18 cellular contexts compared by ENCODE assay signal in the genomic region with DNA sequence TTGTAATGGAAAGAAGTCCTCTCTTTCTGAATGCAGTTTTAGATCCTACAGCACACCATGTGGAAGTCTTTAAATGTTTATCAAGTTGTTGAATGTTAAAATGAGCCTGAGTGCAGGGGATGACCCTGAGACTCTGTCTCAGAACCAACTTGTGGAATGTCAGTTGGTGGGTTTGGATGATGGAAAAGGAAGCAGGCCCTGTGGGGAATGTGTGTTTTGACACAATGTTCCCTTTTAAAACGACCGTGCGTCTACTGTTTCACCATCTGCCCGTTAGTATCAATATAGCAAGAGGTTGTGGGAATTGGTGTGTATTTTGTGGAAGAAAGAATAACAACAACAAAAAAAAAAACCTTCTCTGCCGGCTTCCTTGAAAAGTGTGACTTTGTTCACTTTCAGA. TPM values are rescaled to one million over a fixed set of nuclear protein-coding genes. Genes with fewer than 3 reads are reported as not detected.
DNase-seq lines count a peak whose midpoint lies in the region; FAIRE-seq and TF ChIP-seq lines count a peak whose summit lies in the region.
"Had no signal": no experiment of that assay in that cellular context is flagged by ENCODE, and none has a peak within 500 bp of the region (broad histone marks: within the 10 kb centered on the region; RNA-seq: fewer than 3 reads in every experiment).

No MANE protein-coding gene starts in this region.

- DNase-seq in RPMI7951 (ENCODE audit: low read depth), result peak; percentile 9
- DNase-seq in chondrocyte (ENCODE audit: low spot score), result no peak
- DNase-seq in neural progenitor cell (ENCODE audit: low spot score), result no peak
- DNase-seq in type B pancreatic cell (ENCODE audit: extremely low spot score, unreplicated experiment), result no peak
- no peak for DNase-seq in D721Med (ENCODE audit: insufficient read length, low spot score)
- DNase-seq in cerebellar nuclear complex (lab: John Stamatoyannopoulos, UW), result no peak
- DNase-seq in glomerular visceral epithelial cell (ENCODE audit: extremely low spot score), result no peak
- DNase-seq: BE2C; CD4-positive, alpha-beta memory T cell; DMS153; DMS79 treated with DMSO at 0.1 percent for 48 hours; EL had no signal

- no peaks in the 10 kb centered on the region for H3K27me3 ChIP-seq in neural progenitor cell
- H3K27me3 ChIP-seq: BE2C had no signal

- TF ChIP-seq CTCF in chondrocyte (IDR thresholded peaks at IDR 0.05) (no peak), neural progenitor cell (IDR thresholded peaks at IDR 0.05) (no peak), type B pancreatic cell (conservative IDR thresholded peaks at IDR 0.05) (no peak), D721Med (IDR thresholded peaks at IDR 0.05; ENCODE audit: insufficient read depth, missing control alignments) (no peak)

- H3K4me3 Mint-ChIP-seq in chondrocyte (ENCODE audit: unreplicated experiment) (peak overlapping the region; percentile 3), neural progenitor cell (no peak overlapping the region), type B pancreatic cell (peak overlapping the region; percentile 32)
- H3K4me3 Mint-ChIP-seq: CD4-positive, alpha-beta memory T cell had no signal

- H4K20me1 ChIP-seq in neural progenitor cell (ENCODE audit: low read depth), result no peaks in the 10 kb centered on the region

- FAIRE-seq in D721Med (lab: Jason Lieb, UNC), result no peak
- FAIRE-seq: A549, G401.6, GM12891, H1 had no signal

- no peaks in the 10 kb centered on the region for H3K27me3 Mint-ChIP-seq in chondrocyte (ENCODE audit: low read depth)
- H3K27me3 Mint-ChIP-seq in neural progenitor cell (ENCODE audit: insufficient read depth, low read depth), result no peaks in the 10 kb centered on the region
- H3K27me3 Mint-ChIP-seq in type B pancreatic cell, result peaks cover 11% of the 10 kb centered on the region
- H3K27me3 Mint-ChIP-seq: CD4-positive, alpha-beta memory T cell had no signal

- H3K4me1 Mint-ChIP-seq in chondrocyte (ENCODE audit: low read depth) (peaks cover 81% of the 10 kb centered on the region), neural progenitor cell (peaks cover 2% of the 10 kb centered on the region), type B pancreatic cell (ENCODE audit: unreplicated experiment) (peaks cover 8% of the 10 kb centered on the region)
- H3K4me1 Mint-ChIP-seq: CD4-positive, alpha-beta memory T cell had no signal

- H3K9me3 ChIP-seq in neural progenitor cell (ENCODE audit: low read depth), result no peaks in the 10 kb centered on the region
- H3K9me3 ChIP-seq: A549, BE2C, HAP-1 had no signal

- H3K27ac ChIP-seq in neural progenitor cell, result no peak overlapping the region
- H3K27ac ChIP-seq: A549, C4-2B had no signal

- H3K27ac Mint-ChIP-seq in chondrocyte (ENCODE audit: unreplicated experiment) (peak overlapping the region; percentile 85), neural progenitor cell (peak overlapping the region; percentile 15), type B pancreatic cell (no peak overlapping the region)
- H3K27ac Mint-ChIP-seq: CD4-positive, alpha-beta memory T cell had no signal

- no peak overlapping the region for H3K4me3 ChIP-seq in neural progenitor cell
- H3K4me3 ChIP-seq: A549, HAP-1 had no signal

- H3K36me3 Mint-ChIP-seq in chondrocyte (ENCODE audit: low read depth) (no peaks in the 10 kb centered on the region), neural progenitor cell (no peaks in the 10 kb centered on the region), type B pancreatic cell (no peaks in the 10 kb centered on the region)
- H3K36me3 Mint-ChIP-seq: CD4-positive, alpha-beta memory T cell had no signal

- no peaks in the 10 kb centered on the region for H3K36me3 ChIP-seq in neural progenitor cell
- H3K36me3 ChIP-seq: BE2C, HAP-1 had no signal

- no peak overlapping the region for H3K4me2 ChIP-seq in neural progenitor cell
- H3K4me2 ChIP-seq: A549 had no signal

- no peaks in the 10 kb centered on the region for H3K4me1 ChIP-seq in neural progenitor cell
- H3K4me1 ChIP-seq: A549, BE2C, HAP-1 had no signal

- H3K79me2 ChIP-seq in neural progenitor cell (ENCODE audit: low read depth), result no peaks in the 10 kb centered on the region

- H3K9me3 Mint-ChIP-seq in chondrocyte (ENCODE audit: low read depth), result peaks cover 5% of the 10 kb centered on the region
- H3K9me3 Mint-ChIP-seq in neural progenitor cell, result peaks cover 3% of the 10 kb centered on the region
- H3K9me3 Mint-ChIP-seq in type B pancreatic cell, result no peaks in the 10 kb centered on the region

- no peak overlapping the region for H2AFZ ChIP-seq in neural progenitor cell (replicated peaks)

- H3F3A ChIP-seq in neural progenitor cell (ENCODE audit: low read depth), result no peaks in the 10 kb centered on the region

- H3K9ac ChIP-seq in neural progenitor cell, result no peak overlapping the region

RNA-seq across cellular contexts. Expression of a gene that starts 8.3 kb away (rescaled TPM):
- 2.0 and 2.5 TPM in 2 replicates for total RNA-seq in RPMI7951 (2014; rRNA removed; shearing (Covaris generic))
- total RNA-seq in chondrocyte (17.4 to 80.2 TPM (median 21.0 TPM) in 3 replicates), neural progenitor cell (ENCODE audit: low replicate concordance) (0.53 and 0.79 TPM in 2 replicates), type B pancreatic cell (ENCODE audit: low replicate concordance) (2.5 and 4.0 TPM in 2 replicates)
- total RNA-seq: CD4-positive, alpha-beta memory T cell had no signal
